In the genomic region with DNA sequence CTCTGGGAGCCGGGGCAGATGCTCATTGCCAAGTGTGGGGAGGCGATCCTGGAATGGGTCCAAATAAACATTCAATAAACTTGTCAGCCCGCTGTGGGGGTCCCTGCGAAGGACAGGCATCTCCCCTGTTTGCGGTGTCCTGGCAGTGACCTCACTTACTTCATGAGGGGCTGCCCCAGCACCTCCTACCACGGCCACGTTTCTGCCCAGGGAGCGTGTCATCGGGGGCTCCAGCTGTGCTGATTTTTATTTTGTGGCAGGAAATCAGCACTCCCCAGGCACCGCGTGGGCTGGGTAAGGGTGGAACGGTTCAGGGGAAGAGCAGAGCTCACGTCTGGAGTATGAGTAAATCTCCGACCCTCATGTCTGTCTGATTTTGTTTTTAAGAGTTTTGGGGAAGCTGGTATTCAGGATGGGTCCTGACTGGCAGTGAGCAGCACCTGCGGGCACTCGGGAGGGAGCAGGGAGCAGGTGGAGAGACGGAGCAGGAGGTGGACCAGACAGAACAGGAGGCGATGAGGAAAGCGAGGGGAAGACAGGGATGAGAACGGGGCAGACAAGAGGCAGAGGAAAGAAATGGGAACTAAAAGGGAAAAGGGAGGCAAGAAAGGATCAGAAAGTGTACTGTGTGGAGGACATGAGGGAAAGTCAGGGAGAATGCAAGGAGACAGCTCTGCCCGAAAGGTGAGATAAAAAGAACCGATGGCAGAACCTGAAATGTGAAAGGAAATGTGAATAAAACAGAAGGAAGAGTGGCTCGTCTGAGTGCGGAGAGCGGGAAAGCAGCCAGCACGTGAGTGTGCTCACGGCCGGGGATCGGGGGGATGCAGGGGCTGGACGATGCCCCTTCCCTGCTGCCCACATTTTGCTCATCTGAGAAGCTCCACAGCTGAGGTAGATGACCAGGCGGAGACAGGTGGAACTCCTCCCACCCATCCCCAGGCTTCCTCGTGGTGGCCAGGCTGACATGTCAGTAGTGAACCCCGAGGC, we compare ENCODE assay signal across 19 cellular contexts.
DNase-seq lines count a peak whose midpoint lies in the region; ATAC-seq, FAIRE-seq and TF ChIP-seq lines count a peak whose summit lies in the region.
"Had no signal": no experiment of that assay in that cellular context is flagged by ENCODE, and none has a peak within 500 bp of the region (broad histone marks: within the 10 kb centered on the region; RNA-seq: fewer than 3 reads in every experiment).

No MANE protein-coding gene starts in this region.

- TF ChIP-seq CTCF in HEK293 (tag by site-specific recombination; IDR thresholded peaks at IDR 0.05) (no peak), bronchial epithelial cell (IDR thresholded peaks at IDR 0.05; ENCODE audit: insufficient read depth, low read length, severe bottlenecking) (no peak), vagina (IDR thresholded peaks at IDR 0.05) (no peak)

- H3K27me3 ChIP-seq in bronchial epithelial cell (ENCODE audit: control insufficient read depth, insufficient read depth, low read length) (no peaks in the 10 kb centered on the region), vagina (no peaks in the 10 kb centered on the region)

- no peak for TF ChIP-seq POLR2A in vagina (IDR thresholded peaks at IDR 0.05)

- H3K27ac ChIP-seq in HEK293 (ENCODE audit: extremely low read depth, low read depth, low read length) (no peak overlapping the region), vagina (no peak overlapping the region)

- POLR2A ChIA-PET in HEK293 (lab: Yijun Ruan, JAX): no interaction called here

- H3K36me3 ChIP-seq in HEK293 (ENCODE audit: control insufficient read depth in 2 of 2, insufficient read depth in 1 of 2, low read length in 2 of 2) (no peaks in the 10 kb centered on the region), bronchial epithelial cell (ENCODE audit: control insufficient read depth, insufficient read depth, low read length) (no peaks in the 10 kb centered on the region), vagina (no peaks in the 10 kb centered on the region)

- peak; percentile 5 for DNase-seq in NCI-H748 (lab: John Stamatoyannopoulos, UW; ENCODE audit: unreplicated experiment)
- DNase-seq in NCI-H748 treated with DMSO at 0.1 percent for 48 hours (lab: John Stamatoyannopoulos, UW): no peak
- DNase-seq in bronchial epithelial cell (ENCODE audit: low read depth): no peak
- DNase-seq in sciatic nerve (ENCODE audit: low spot score): no peak
- no peak for DNase-seq in vagina (ENCODE audit: extremely low spot score in 2 of 2)
- DNase-seq in stimulated activated CD4-positive, alpha-beta T cell treated with anti-CD3 and anti-CD28 coated beads, Interleukin-4, amount 100 ng/mL, for 1 hour: no peak
- DNase-seq: Calu3; CD4-positive, CD25-positive, alpha-beta regulatory T cell; HCEC 1CT; IMR-90; NCI-H2171; PC-3; SK-N-SH; T-helper 1 cell had no signal

- H3K4me3 ChIP-seq in HEK293 (ENCODE audit: low read depth, low read length) (no peak overlapping the region), bronchial epithelial cell (ENCODE audit: low read depth, low read length) (no peak overlapping the region), vagina (no peak overlapping the region)

- FAIRE-seq in bronchial epithelial cell (lab: Jason Lieb, UNC): peak; percentile 13
- FAIRE-seq: A204.1, GM18507, GM19239 had no signal

- CTCF ChIA-PET in HEK293 (lab: Yijun Ruan, JAX): interaction anchor here (1.0 to 2.0 kb wide), 2 partner anchors 38 to 169 kb away, joined by 3 to 5 read pairs; no protein-coding TSS in a partner anchor

- H3K4me1 ChIP-seq in HEK293 (ENCODE audit: control insufficient read depth, insufficient read depth, low read length) (no peaks in the 10 kb centered on the region), vagina (no peaks in the 10 kb centered on the region)

- ATAC-seq in sciatic nerve: peak; percentile 53
- ATAC-seq in HG02763 (IDR thresholded peaks at IDR 0.05; ENCODE audit: unreplicated experiment): no peak
- ATAC-seq: PC-3 had no signal

- H3K9me3 ChIP-seq in HEK293 (ENCODE audit: control insufficient read depth, insufficient read depth, low read depth, low read length) (no peaks in the 10 kb centered on the region), vagina (no peaks in the 10 kb centered on the region)
- H3K9me3 ChIP-seq: SK-N-SH had no signal

- intact Hi-C loops in sciatic nerve (cut with DNase I) (no loop called here), vagina (cut with DNase I) (no loop called here)

TF ChIP-seq in HEK293, 187 proteins besides CTCF, POLR2A, EP300 and RAD21:
- TF ChIP-seq ZNF335 (tag by site-specific recombination; conservative IDR thresholded peaks at IDR 0.05) (0 out of 2 replicates have a peak, but pooled peaks have one; percentile 12), ZIC2 (tag by site-specific recombination; IDR thresholded peaks at IDR 0.05) (peak; percentile 96), FEZF1 (tag by site-specific recombination; IDR thresholded peaks at IDR 0.05) (peak; percentile 25; the same call in 1 of the 2 replicates), ZNF341 (tag by site-specific recombination; IDR thresholded peaks at IDR 0.05; ENCODE audit: low read depth) (peak; percentile 48), GLIS1 (tag by site-specific recombination; IDR thresholded peaks at IDR 0.05) (peak; percentile 92), EGR2 (tag by site-specific recombination; IDR thresholded peaks at IDR 0.05; ENCODE audit: low read depth) (0 out of 2 replicates have a peak, but pooled peaks have one; percentile 40), SP7 (tag by site-specific recombination; IDR thresholded peaks at IDR 0.05) (0 out of 2 replicates have a peak, but pooled peaks have one; percentile 32), ZNF510 (tag by site-specific recombination; IDR thresholded peaks at IDR 0.05; ENCODE audit: insufficient replicate concordance) (no peak), GLIS2 (tag by site-specific recombination; IDR thresholded peaks at IDR 0.05) (peak; percentile 27; the same call in 1 of the 2 replicates), PRDM1 (tag by site-specific recombination; IDR thresholded peaks at IDR 0.05) (peak; percentile 71; the same call in 1 of the 2 replicates), ZFHX2 (tag by site-specific recombination; conservative IDR thresholded peaks at IDR 0.05) (peak; percentile 68), MYNN (tag by site-specific recombination; IDR thresholded peaks at IDR 0.05; ENCODE audit: borderline replicate concordance) (no peak)
- TF ChIP-seq, protein P1, sequence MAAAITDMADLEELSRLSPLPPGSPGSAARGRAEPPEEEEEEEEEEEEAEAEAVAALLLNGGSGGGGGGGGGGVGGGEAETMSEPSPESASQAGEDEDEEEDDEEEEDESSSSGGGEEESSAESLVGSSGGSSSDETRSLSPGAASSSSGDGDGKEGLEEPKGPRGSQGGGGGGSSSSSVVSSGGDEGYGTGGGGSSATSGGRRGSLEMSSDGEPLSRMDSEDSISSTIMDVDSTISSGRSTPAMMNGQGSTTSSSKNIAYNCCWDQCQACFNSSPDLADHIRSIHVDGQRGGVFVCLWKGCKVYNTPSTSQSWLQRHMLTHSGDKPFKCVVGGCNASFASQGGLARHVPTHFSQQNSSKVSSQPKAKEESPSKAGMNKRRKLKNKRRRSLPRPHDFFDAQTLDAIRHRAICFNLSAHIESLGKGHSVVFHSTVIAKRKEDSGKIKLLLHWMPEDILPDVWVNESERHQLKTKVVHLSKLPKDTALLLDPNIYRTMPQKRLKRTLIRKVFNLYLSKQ (tag by site-specific recombination; IDR thresholded peaks at IDR 0.05; ENCODE audit: borderline replicate concordance): no peak
- TF ChIP-seq, protein P2, sequence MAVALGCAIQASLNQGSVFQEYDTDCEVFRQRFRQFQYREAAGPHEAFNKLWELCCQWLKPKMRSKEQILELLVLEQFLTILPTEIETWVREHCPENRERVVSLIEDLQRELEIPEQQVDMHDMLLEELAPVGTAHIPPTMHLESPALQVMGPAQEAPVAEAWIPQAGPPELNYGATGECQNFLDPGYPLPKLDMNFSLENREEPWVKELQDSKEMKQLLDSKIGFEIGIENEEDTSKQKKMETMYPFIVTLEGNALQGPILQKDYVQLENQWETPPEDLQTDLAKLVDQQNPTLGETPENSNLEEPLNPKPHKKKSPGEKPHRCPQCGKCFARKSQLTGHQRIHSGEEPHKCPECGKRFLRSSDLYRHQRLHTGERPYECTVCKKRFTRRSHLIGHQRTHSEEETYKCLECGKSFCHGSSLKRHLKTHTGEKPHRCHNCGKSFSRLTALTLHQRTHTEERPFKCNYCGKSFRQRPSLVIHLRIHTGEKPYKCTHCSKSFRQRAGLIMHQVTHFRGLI (tag by site-specific recombination; IDR thresholded peaks at IDR 0.05): no peak
- TF ChIP-seq, protein P3, sequence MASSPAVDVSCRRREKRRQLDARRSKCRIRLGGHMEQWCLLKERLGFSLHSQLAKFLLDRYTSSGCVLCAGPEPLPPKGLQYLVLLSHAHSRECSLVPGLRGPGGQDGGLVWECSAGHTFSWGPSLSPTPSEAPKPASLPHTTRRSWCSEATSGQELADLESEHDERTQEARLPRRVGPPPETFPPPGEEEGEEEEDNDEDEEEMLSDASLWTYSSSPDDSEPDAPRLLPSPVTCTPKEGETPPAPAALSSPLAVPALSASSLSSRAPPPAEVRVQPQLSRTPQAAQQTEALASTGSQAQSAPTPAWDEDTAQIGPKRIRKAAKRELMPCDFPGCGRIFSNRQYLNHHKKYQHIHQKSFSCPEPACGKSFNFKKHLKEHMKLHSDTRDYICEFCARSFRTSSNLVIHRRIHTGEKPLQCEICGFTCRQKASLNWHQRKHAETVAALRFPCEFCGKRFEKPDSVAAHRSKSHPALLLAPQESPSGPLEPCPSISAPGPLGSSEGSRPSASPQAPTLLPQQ (tag by site-specific recombination; IDR thresholded peaks at IDR 0.05): 0 out of 2 replicates have a peak, but pooled peaks have one; percentile 23
